ENCODE assay signal across 3 cellular contexts in the genomic region with DNA sequence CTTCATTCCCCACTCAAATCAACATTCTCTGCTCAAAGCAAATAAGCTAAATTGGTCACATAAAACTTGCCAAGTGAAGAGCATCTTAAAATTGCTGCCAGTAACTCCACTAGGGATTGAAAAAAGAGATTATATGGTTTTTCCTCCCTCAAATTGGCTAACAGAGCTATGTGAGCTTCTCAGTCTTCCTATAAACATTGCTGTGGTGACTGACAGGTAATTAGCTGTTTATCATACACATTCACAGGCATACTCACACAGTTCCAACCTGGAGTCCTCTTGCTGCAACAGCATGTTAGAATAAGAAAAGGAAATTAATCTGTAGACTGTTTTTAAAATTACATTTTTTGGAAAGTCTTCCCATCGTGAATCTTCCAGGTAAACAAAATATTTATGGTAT.
"Had no signal": no experiment of that assay in that cellular context is flagged by ENCODE, and none has a peak within 500 bp of the region (broad histone marks: within the 10 kb centered on the region; RNA-seq: fewer than 3 reads in every experiment).

No MANE protein-coding gene starts in this region.

- DNase-seq: GDM1, GF-D8 had no signal

- H3K4me3 ChIP-seq: GM12878 had no signal
